8 cellular contexts compared by ENCODE assay signal in the genomic region with DNA sequence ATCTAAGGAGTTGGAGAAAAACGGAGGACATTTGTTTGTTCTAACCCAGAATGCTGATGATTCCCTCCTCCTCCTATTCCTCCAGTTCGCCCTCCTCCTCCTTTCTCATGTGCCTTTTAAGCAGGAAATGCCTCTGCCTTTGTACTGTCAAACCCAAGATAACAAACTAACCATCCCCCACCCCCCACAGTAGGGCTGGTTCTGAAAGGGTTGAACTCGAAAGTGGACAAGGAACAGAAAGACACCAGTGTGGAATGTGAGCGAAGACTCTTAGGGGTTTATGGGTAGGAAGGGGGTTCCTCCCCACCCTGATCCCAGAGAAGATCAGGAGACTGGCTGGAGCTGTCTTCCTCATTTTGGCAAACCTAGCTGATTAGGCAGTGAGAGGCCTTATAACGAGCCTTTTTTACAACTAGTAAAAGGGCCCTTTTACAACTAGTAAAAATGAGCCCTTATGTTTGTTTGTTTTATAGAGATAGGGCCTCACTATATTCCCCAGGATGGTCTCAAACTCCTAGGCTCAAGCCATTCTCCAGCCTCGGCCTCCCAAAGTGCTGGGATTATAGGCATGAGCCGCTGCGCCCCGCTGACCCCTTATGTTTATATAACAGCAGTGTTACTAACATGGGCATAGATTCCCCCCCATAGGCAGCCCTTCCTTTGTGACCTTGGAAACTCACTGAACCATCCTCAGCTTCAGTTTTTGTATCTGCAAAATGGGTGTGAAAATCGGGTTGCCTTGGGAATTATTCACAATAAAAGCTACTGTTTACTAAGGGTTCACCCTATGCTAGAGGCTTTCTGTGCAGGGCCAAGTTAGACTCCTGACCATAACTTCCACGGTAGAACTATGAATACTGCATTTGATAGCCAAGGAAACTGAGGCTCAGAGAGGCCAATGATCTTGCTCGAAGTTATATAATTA. TPM values are rescaled to one million over a fixed set of nuclear protein-coding genes. Genes with fewer than 3 reads are reported as not detected.
DNase-seq lines count a peak whose midpoint lies in the region; ATAC-seq and TF ChIP-seq lines count a peak whose summit lies in the region.

No MANE protein-coding gene starts in this region.

- H3K27me3 ChIP-seq in H7 (ENCODE audit: control insufficient read depth, insufficient read depth, low read length) (no peaks in the 10 kb centered on the region), mesenchymal stem cell (ENCODE audit: control insufficient read depth in 1 of 2, insufficient read depth in 1 of 2, low read length in 2 of 2) (no peaks in the 10 kb centered on the region), tibial nerve (no peaks in the 10 kb centered on the region)

- WGBS in mesenchymal stem cell, result 21% methylated on average over 11 of the region's 12 CpGs
- WGBS in tibial nerve, 2 donors, result 26 to 29% methylated on average over 12 of the region's 12 CpGs

- no peak overlapping the region for H3K23ac ChIP-seq in mesenchymal stem cell (ENCODE audit: low read length in 2 of 2)

- H3K4me1 ChIP-seq in mesenchymal stem cell (ENCODE audit: control insufficient read depth, insufficient read depth, low read depth, low read length) (peaks cover 14% of the 10 kb centered on the region), tibial nerve (peaks cover 0 to 58% (median 18%) of the 10 kb centered on the region in 4 donors)

- H3K27ac ChIP-seq in mesenchymal stem cell (ENCODE audit: low read length, poor library complexity, severe bottlenecking) (peak overlapping the region; percentile 74), tibial nerve (peak overlapping the region; percentile 66 to 93 (median 86))

- no peaks in the 10 kb centered on the region for H3K9me3 Mint-ChIP-seq in effector memory CD8-positive, alpha-beta T cell

- H2BK12ac ChIP-seq in mesenchymal stem cell (ENCODE audit: low read length in 2 of 2), result peak overlapping the region in 1 of 2 experiments; percentile 25

- ATAC-seq in effector memory CD8-positive, alpha-beta T cell (replicated peaks), result no peak
- ATAC-seq in GM18868 (IDR thresholded peaks at IDR 0.05; ENCODE audit: unreplicated experiment), result no peak

- H3K4me2 ChIP-seq in mesenchymal stem cell (ENCODE audit: low read length, poor library complexity, severe bottlenecking), result peak overlapping the region; percentile 41

- H3K4me3 Mint-ChIP-seq in effector memory CD8-positive, alpha-beta T cell, result peak overlapping the region; percentile 81 to 87

- H2BK15ac ChIP-seq in mesenchymal stem cell (ENCODE audit: low read depth, poor library complexity, severe bottlenecking), result peak overlapping the region; percentile 78

- H3K4ac ChIP-seq in mesenchymal stem cell (ENCODE audit: low read depth in 1 of 2, low read length in 2 of 2), result peak overlapping the region in 1 of 2 experiments; percentile 99

- peak overlapping the region; percentile 61 to 76 for H3K18ac ChIP-seq in mesenchymal stem cell (ENCODE audit: low read depth in 1 of 2, low read length in 2 of 2)

- H2BK5ac ChIP-seq in mesenchymal stem cell (ENCODE audit: low read depth, low read length, poor library complexity, severe bottlenecking), result no peak overlapping the region

- peak overlapping the region; percentile 77 for H3K9ac ChIP-seq in mesenchymal stem cell (ENCODE audit: low read length)

- H3K4me1 Mint-ChIP-seq in effector memory CD8-positive, alpha-beta T cell (ENCODE audit: low read depth in 2 of 2), result peaks cover 32 to 35% of the 10 kb centered on the region in 2 donors

- no peak overlapping the region for H2AFZ ChIP-seq in mesenchymal stem cell (ENCODE audit: low read depth, low read length)

- peak; percentile 62 for DNase-seq in AG10803 (ENCODE audit: low read depth)
- peak; percentile 65 for DNase-seq in H7
- peak; percentile 38 for DNase-seq in SW480 (ENCODE audit: low spot score)
- no peak for DNase-seq in effector memory CD8-positive, alpha-beta T cell
- peak; percentile 89 for DNase-seq in mesenchymal stem cell
- peak in 1 of 2 donors; percentile 59 for DNase-seq in tibial nerve (ENCODE audit: low spot score in 2 of 2)
- no peak for DNase-seq in NCI-H2107 treated with DMSO at 0.1 percent for 48 hours (lab: John Stamatoyannopoulos, UW; ENCODE audit: unreplicated experiment)

- peak overlapping the region; percentile 80 for H2BK120ac ChIP-seq in mesenchymal stem cell (ENCODE audit: low read depth, low read length)

- H3K36me3 ChIP-seq in H7 (replicated peaks; ENCODE audit: control insufficient read depth, insufficient read depth, low read length), result no peaks in the 10 kb centered on the region
- H3K36me3 ChIP-seq in mesenchymal stem cell (ENCODE audit: control insufficient read depth in 1 of 2, insufficient read depth in 2 of 2, low read depth in 1 of 2, low read length in 2 of 2), result peaks cover 0 to 3% of the 10 kb centered on the region in 2 experiments
- H3K36me3 ChIP-seq in tibial nerve, result no peaks in the 10 kb centered on the region

- H3K9me3 ChIP-seq in mesenchymal stem cell (ENCODE audit: control insufficient read depth, low read length) (no peaks in the 10 kb centered on the region), tibial nerve (no peaks in the 10 kb centered on the region)

- TF ChIP-seq CTCF in AG10803 (conservative IDR thresholded peaks at IDR 0.05; ENCODE audit: low read length), result no peak
- TF ChIP-seq CTCF in tibial nerve (IDR thresholded peaks at IDR 0.05), result no peak

- H3K14ac ChIP-seq in mesenchymal stem cell (ENCODE audit: low read length in 2 of 2), result no peak overlapping the region

- no peak for TF ChIP-seq EP300 in tibial nerve (IDR thresholded peaks at IDR 0.05)

- no peaks in the 10 kb centered on the region for H3K36me3 Mint-ChIP-seq in effector memory CD8-positive, alpha-beta T cell (ENCODE audit: insufficient read depth)

- peak overlapping the region; percentile 52 for H4K8ac ChIP-seq in mesenchymal stem cell (ENCODE audit: low read length)

- no peak for TF ChIP-seq POLR2A in tibial nerve (IDR thresholded peaks at IDR 0.05)

- no peak overlapping the region for H4K91ac ChIP-seq in mesenchymal stem cell (ENCODE audit: low read length)

- H3K27ac Mint-ChIP-seq in effector memory CD8-positive, alpha-beta T cell, result peak overlapping the region; percentile 87 to 93

- H3K79me1 ChIP-seq in mesenchymal stem cell (replicated peaks; ENCODE audit: low read length, poor library complexity, severe bottlenecking), result peaks cover 12% of the 10 kb centered on the region

- H3K27me3 Mint-ChIP-seq in effector memory CD8-positive, alpha-beta T cell, result no peaks in the 10 kb centered on the region

- H2AK5ac ChIP-seq in mesenchymal stem cell (ENCODE audit: low read length, severe bottlenecking), result peak overlapping the region; percentile 44

- H3K4me3 ChIP-seq in AG10803 (ENCODE audit: low read length) (peak overlapping the region; percentile 80), H7 (ENCODE audit: insufficient read depth, low read depth, low read length) (peak overlapping the region; percentile 72), mesenchymal stem cell (ENCODE audit: insufficient read depth in 1 of 2, low read depth in 1 of 2, low read length in 2 of 2) (peak overlapping the region in 1 of 2 experiments; percentile 83), tibial nerve (peak overlapping the region; percentile 61 to 77 (median 73))

RNA-seq across cellular contexts. Expression of a gene that starts 1.1 kb away (rescaled TPM):
- 12.9 and 15.0 TPM in 2 replicates for total RNA-seq in H7 (2014; rRNA removed; shearing (Covaris generic))
- 20.1 TPM for polyA plus RNA-seq in mesenchymal stem cell (2013, experiment 1 of 2)
- 23.7 TPM for polyA plus RNA-seq in mesenchymal stem cell (2013, experiment 2 of 2)
- 100 to 1,000 TPM in 1 of 4 donors, 10 to 100 TPM in 3; 82.2 to 114 (median 91.3) TPM for total RNA-seq in tibial nerve

RNA-seq across cellular contexts. Expression of a gene that starts 3.2 kb away (rescaled TPM):
- total RNA-seq in H7 (2014; rRNA removed; shearing (Covaris generic)), result 2.0 and 2.1 TPM in 2 replicates
- polyA plus RNA-seq in mesenchymal stem cell (2013, experiment 1 of 2), result 1.2 TPM
- polyA plus RNA-seq in mesenchymal stem cell (2013, experiment 2 of 2), result 1.00 TPM
- total RNA-seq in tibial nerve, result 10 to 100 TPM in 2 of 4 donors, 1 to 10 TPM in 2; 5.1 to 16.4 (median 9.3) TPM

Comparison
In these comparisons a context has a peak if more than half of its experiments do, and no peak if none do; other contexts are left out.
1. DNase-seq: peak in AG10803 (single experiment), H7 (single experiment), SW480 (single experiment) and mesenchymal stem cell (single experiment); none in effector memory CD8-positive, alpha-beta T cell (0 of 3) and NCI-H2107 treated with DMSO at 0.1 percent for 48 hours (single experiment).